In genomic region chr9:91159664-91160121, GRCh38 we compare ENCODE assay signal across 14 cellular contexts.
DNase-seq lines count a peak whose midpoint lies in the region; ATAC-seq, FAIRE-seq and TF ChIP-seq lines count a peak whose summit lies in the region.
"Had no signal": no experiment of that assay in that cellular context is flagged by ENCODE, and none has a peak within 500 bp of the region (broad histone marks: within the 10 kb centered on the region; RNA-seq: fewer than 3 reads in every experiment).

No MANE protein-coding gene starts in this region.

- H3K4me3 Mint-ChIP-seq in activated CD4-positive, alpha-beta T cell treated with anti-CD3 and anti-CD28 coated beads, Interleukin-2, amount 10 ng/mL, durations not matched to agents 7 days and 5 days: peak overlapping the region; percentile 34

- peaks cover 78% of the 10 kb centered on the region for H3K4me1 Mint-ChIP-seq in activated CD4-positive, alpha-beta T cell treated with anti-CD3 and anti-CD28 coated beads, Interleukin-2, amount 10 ng/mL, durations not matched to agents 7 days and 5 days

- H3K36me3 Mint-ChIP-seq in activated CD4-positive, alpha-beta T cell treated with anti-CD3 and anti-CD28 coated beads, Interleukin-2, amount 10 ng/mL, durations not matched to agents 7 days and 5 days (ENCODE audit: low read depth): peaks cover 34% of the 10 kb centered on the region
- H3K36me3 Mint-ChIP-seq: naive thymus-derived CD8-positive, alpha-beta T cell had no signal

- TF ChIP-seq CTCF in mucosa of descending colon (IDR thresholded peaks at IDR 0.05) (no peak), thoracic aorta (IDR thresholded peaks at IDR 0.05) (no peak)

- H3K27me3 ChIP-seq in thoracic aorta (replicated peaks; ENCODE audit: insufficient read depth): no peaks in the 10 kb centered on the region

- CTCF ChIA-PET in activated CD4-positive, alpha-beta T cell treated with anti-CD3 and anti-CD28 coated beads, Interleukin-2, amount 10 ng/mL, durations not matched to agents 7 days and 5 days (lab: Charles Lee): interaction anchor here (1.0 to 2.9 kb wide), 3 partner anchors 8 to 31 kb away, joined by 3 to 21 read pairs (median 7); no protein-coding TSS in a partner anchor

- H3K27me3 Mint-ChIP-seq in activated CD4-positive, alpha-beta T cell treated with anti-CD3 and anti-CD28 coated beads, Interleukin-2, amount 10 ng/mL, durations not matched to agents 7 days and 5 days: no peaks in the 10 kb centered on the region
- H3K27me3 Mint-ChIP-seq: naive thymus-derived CD8-positive, alpha-beta T cell had no signal

- no peak for FAIRE-seq in urothelium cell line (lab: Jason Lieb, UNC)
- FAIRE-seq: A204.1 had no signal

- no peak overlapping the region for H3K4me3 ChIP-seq in mucosa of descending colon
- H3K4me3 ChIP-seq in thoracic aorta: peak overlapping the region; percentile 53

- H3K4me1 ChIP-seq in mucosa of descending colon (ENCODE audit: low read depth) (peaks cover 13% of the 10 kb centered on the region), thoracic aorta (ENCODE audit: control insufficient read depth in 1 of 2, low read depth in 2 of 2) (peaks cover 0 to 5% of the 10 kb centered on the region in 2 donors)

- DNase-seq in activated CD4-positive, alpha-beta T cell treated with anti-CD3 and anti-CD28 coated beads, Interleukin-2, amount 10 ng/mL, durations not matched to agents 7 days and 5 days: peak; percentile 3
- no peak for DNase-seq in activated CD4-positive, alpha-beta T cell treated with anti-CD3 and anti-CD28 coated beads, Interleukin-2, amount 50 U/mL, for 1 hour
- peak; percentile 38 for DNase-seq in dermis blood vessel endothelial cell
- DNase-seq in mucosa of descending colon: peak; percentile 67 to 73 (median 72)
- no peak for DNase-seq in thoracic aorta (ENCODE audit: low spot score)
- DNase-seq in urothelium cell line (ENCODE audit: low spot score): no peak
- no peak for DNase-seq in COLO668 (lab: John Stamatoyannopoulos, UW; ENCODE audit: unreplicated experiment)
- DNase-seq: activated gamma-delta T cell, cortex of kidney, DMS153, NCI-H1417 had no signal

- H3K27ac ChIP-seq in thoracic aorta: no peak overlapping the region

- peaks cover 11% of the 10 kb centered on the region for H3K9me3 Mint-ChIP-seq in activated CD4-positive, alpha-beta T cell treated with anti-CD3 and anti-CD28 coated beads, Interleukin-2, amount 10 ng/mL, durations not matched to agents 7 days and 5 days
- H3K9me3 Mint-ChIP-seq: naive thymus-derived CD8-positive, alpha-beta T cell had no signal

- ATAC-seq in mucosa of descending colon: peak; percentile 56
- no peak for ATAC-seq in thoracic aorta (ENCODE audit: insufficient number of reproducible peaks, low FRiP score, low read depth)
- ATAC-seq in GM21515 (IDR thresholded peaks at IDR 0.05; ENCODE audit: unreplicated experiment): no peak
- ATAC-seq: naive thymus-derived CD8-positive, alpha-beta T cell had no signal

- H3K27ac Mint-ChIP-seq in activated CD4-positive, alpha-beta T cell treated with anti-CD3 and anti-CD28 coated beads, Interleukin-2, amount 10 ng/mL, durations not matched to agents 7 days and 5 days: no peak overlapping the region

- POLR2A ChIA-PET in activated CD4-positive, alpha-beta T cell treated with anti-CD3 and anti-CD28 coated beads, Interleukin-2, amount 10 ng/mL, durations not matched to agents 7 days and 5 days (lab: Charles Lee): no interaction called here

- intact Hi-C loops in mucosa of descending colon (cut with DNase I, micrococcal nuclease): no loop called here

- H3K9me3 ChIP-seq in mucosa of descending colon (no peaks in the 10 kb centered on the region), thoracic aorta (no peaks in the 10 kb centered on the region)

- H3K36me3 ChIP-seq in mucosa of descending colon (ENCODE audit: low read depth): no peaks in the 10 kb centered on the region
- no peaks in the 10 kb centered on the region for H3K36me3 ChIP-seq in thoracic aorta

Comparison
In these comparisons a context has a peak if more than half of its experiments do, and no peak if none do; other contexts are left out.
1. DNase-seq: peak in activated CD4-positive, alpha-beta T cell treated with anti-CD3 and anti-CD28 coated beads, Interleukin-2, amount 10 ng/mL, durations not matched to agents 7 days and 5 days (single experiment), dermis blood vessel endothelial cell (single experiment) and mucosa of descending colon (3 of 3); none in activated CD4-positive, alpha-beta T cell treated with anti-CD3 and anti-CD28 coated beads, Interleukin-2, amount 50 U/mL, for 1 hour (single experiment), thoracic aorta (single experiment), urothelium cell line (single experiment) and COLO668 (single experiment).